In the genomic region with DNA sequence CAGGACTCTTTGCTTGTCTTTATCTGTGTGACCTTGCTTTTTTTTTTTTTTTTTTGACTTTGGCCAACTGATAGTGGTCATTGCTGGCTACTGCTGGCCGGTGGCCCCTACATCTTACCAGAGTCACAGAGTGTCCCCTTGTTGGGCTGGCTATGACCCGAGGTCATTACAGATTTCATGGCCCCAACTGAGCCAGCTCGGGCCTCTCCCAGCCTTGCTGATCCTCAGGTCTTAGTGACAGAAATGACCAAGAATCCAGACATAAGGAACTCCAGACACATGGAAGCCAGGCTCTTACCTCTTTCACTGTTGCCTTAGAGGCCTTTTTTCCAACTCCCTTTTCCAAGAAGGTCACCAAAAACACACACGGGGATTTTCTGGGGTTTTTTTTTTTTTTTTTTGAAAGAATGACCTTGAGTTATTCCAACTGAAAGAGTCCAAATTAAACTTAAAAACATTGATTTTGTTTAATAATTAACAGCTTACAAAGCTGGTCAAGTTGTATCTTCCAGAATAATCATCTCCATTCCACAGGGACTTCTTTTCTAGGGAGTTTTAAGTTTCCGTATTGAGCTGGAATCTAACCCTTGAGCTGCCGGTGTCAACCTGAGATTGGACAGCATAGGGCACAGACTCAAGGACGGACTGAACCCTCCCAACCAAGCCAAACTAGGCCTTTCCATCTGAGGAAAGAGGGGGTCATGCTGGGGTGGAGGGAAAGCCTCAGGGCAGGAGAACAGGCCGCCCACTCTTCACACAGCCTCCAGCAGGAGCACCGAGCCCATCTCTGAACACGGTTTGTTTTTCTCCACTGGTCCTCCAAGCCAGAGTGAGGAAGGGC, we compare ENCODE assay signal across 29 cellular contexts. TPM values are rescaled to one million over a fixed set of nuclear protein-coding genes. Genes with fewer than 3 reads are reported as not detected.
DNase-seq lines count a peak whose midpoint lies in the region; ATAC-seq, FAIRE-seq and TF ChIP-seq lines count a peak whose summit lies in the region.
"Had no signal": no experiment of that assay in that cellular context is flagged by ENCODE, and none has a peak within 500 bp of the region (broad histone marks: within the 10 kb centered on the region; RNA-seq: fewer than 3 reads in every experiment).

No MANE protein-coding gene starts in this region.

- 0 out of 2 replicates have a peak, but pooled peaks cover 3% of the 10 kb centered on the region for H4K20me1 ChIP-seq in GM12878 (ENCODE audit: control insufficient read depth, insufficient read depth)
- no peaks in the 10 kb centered on the region for H4K20me1 ChIP-seq in GM23248 (ENCODE audit: insufficient read depth)
- no peaks in the 10 kb centered on the region for H4K20me1 ChIP-seq in H9 (ENCODE audit: control insufficient read depth, insufficient read depth, insufficient read length)

- H3F3A ChIP-seq in GM23248 (ENCODE audit: insufficient read depth), result no peaks in the 10 kb centered on the region

- no peak overlapping the region for H3T11ph ChIP-seq in H9 (ENCODE audit: low read length)

- no peak for DNase-seq in activated naive CD8-positive, alpha-beta T cell treated with anti-CD3 and anti-CD28 coated beads, Interleukin-2, amount 50 U/mL, for 24 hours
- DNase-seq in activated naive CD8-positive, alpha-beta T cell treated with anti-CD3 and anti-CD28 coated beads for 36 hours, result no peak
- DNase-seq in GM12878 (ENCODE audit: low read depth, low spot score) (no peak), mesenchymal stem cell (no peak), GM23248 (no peak), H9 (no peak)
- no peak for DNase-seq in stimulated activated naive B cell treated with anti-CD40 and anti-IgM and Interleukin-4, amounts not matched to agents 10 μg/mL and 1 μg/mL and 100 μg/mL, for 72 hours
- DNase-seq in NK-92 treated with Interleukin-12 subunit alpha and Interleukin-12 subunit beta, amount 100 ng/mL, for 24 hours (lab: John Stamatoyannopoulos, UW), result no peak
- DNase-seq: activated CD4-positive, alpha-beta T cell treated with anti-CD3 and anti-CD28 coated beads, Interleukin-2, amount 10 ng/mL, durations not matched to agents 24 days and 14 days; activated gamma-delta T cell treated with Interleukin-2 at 50 U/mL for 16 hours; activated T-cell treated with anti-CD3 and anti-CD28 coated beads, Interleukin-2, amount 50 U/mL, for 4 hours; central memory CD4-positive, alpha-beta T cell; cortex of kidney; effector memory CD4-positive, alpha-beta T cell; HCEC 1CT; IMR-90; islet precursor cell; NCI-H1092; NCI-H1694 treated with DMSO at 0.1 percent for 48 hours; NCI-H446 treated with DMSO at 0.1 percent for 48 hours; NCI-H774; SJCRH30; stimulated activated CD4-positive, alpha-beta T cell treated with anti-CD3 and anti-CD28 coated beads, Interleukin-1b, Interleukin-23, amount 100 ng/mL, for 48 hours; tibial artery had no signal

- no peak for TF ChIP-seq EP300 in GM12878 (IDR thresholded peaks at IDR 0.05; ENCODE audit: borderline replicate concordance in 1 of 2, control insufficient read depth in 1 of 2, low read depth in 2 of 2, low read length in 2 of 2)

- no peak overlapping the region for H2AFZ ChIP-seq in GM12878 (ENCODE audit: control insufficient read depth, low read depth, low read length)
- H2AFZ ChIP-seq in mesenchymal stem cell (ENCODE audit: low read depth, low read length), result no peak overlapping the region
- no peak overlapping the region for H2AFZ ChIP-seq in GM23248
- no peak overlapping the region for H2AFZ ChIP-seq in H9 (ENCODE audit: low read length)
- H2AFZ ChIP-seq: parathyroid adenoma had no signal

- no peak for TF ChIP-seq CTCF in GM12878 (IDR thresholded peaks at IDR 0.05 in 2 of 3, conservative IDR thresholded peaks at IDR 0.05 in 1 of 3; ENCODE audit: control insufficient read depth in 2 of 3, extremely low read depth in 1 of 3, insufficient read depth in 1 of 3, low read depth in 3 of 3, low read length in 3 of 3)
- no peak for TF ChIP-seq CTCF in H9 (conservative IDR thresholded peaks at IDR 0.05)

- H2BK20ac ChIP-seq in H9 (ENCODE audit: low read depth, low read length, poor library complexity, severe bottlenecking), result no peak overlapping the region

- H3K4me1 ChIP-seq in GM12878 (ENCODE audit: control insufficient read depth, insufficient read depth, low read length), result peaks cover 72% of the 10 kb centered on the region
- H3K4me1 ChIP-seq in mesenchymal stem cell (ENCODE audit: control insufficient read depth, insufficient read depth, low read depth, low read length), result peaks cover 15% of the 10 kb centered on the region
- H3K4me1 ChIP-seq in GM23248 (ENCODE audit: insufficient read depth), result no peaks in the 10 kb centered on the region
- no peaks in the 10 kb centered on the region for H3K4me1 ChIP-seq in H9 (ENCODE audit: insufficient read depth, low read length)
- H3K4me1 ChIP-seq: right atrium auricular region, tibial artery, vagina had no signal

- no peaks in the 10 kb centered on the region for H3K36me3 Mint-ChIP-seq in activated naive CD8-positive, alpha-beta T cell treated with anti-CD3 and anti-CD28 coated beads, Interleukin-2, amount 50 U/mL, for 24 hours (ENCODE audit: low read depth)
- no peaks in the 10 kb centered on the region for H3K36me3 Mint-ChIP-seq in activated naive CD8-positive, alpha-beta T cell treated with anti-CD3 and anti-CD28 coated beads for 36 hours
- H3K36me3 Mint-ChIP-seq in stimulated activated naive B cell treated with anti-CD40 and anti-IgM and Interleukin-4, amounts not matched to agents 10 μg/mL and 1 μg/mL and 100 μg/mL, for 72 hours, result peaks cover 43 to 56% of the 10 kb centered on the region in 2 donors
- H3K36me3 Mint-ChIP-seq in H9 (ENCODE audit: insufficient read depth in 1 of 3, low read depth in 3 of 3), result no peaks in the 10 kb centered on the region

- H3K36me3 ChIP-seq in GM12878 (ENCODE audit: control insufficient read depth in 2 of 2, insufficient read depth in 2 of 2, low read length in 1 of 2) (peaks cover 5 to 28% of the 10 kb centered on the region in 2 experiments), mesenchymal stem cell (ENCODE audit: control insufficient read depth in 1 of 2, insufficient read depth in 2 of 2, low read depth in 1 of 2, low read length in 2 of 2) (no peaks in the 10 kb centered on the region), GM23248 (ENCODE audit: low read depth) (no peaks in the 10 kb centered on the region)
- H3K36me3 ChIP-seq: right atrium auricular region, SJCRH30, tibial artery, vagina had no signal

- no peak overlapping the region for H2BK15ac ChIP-seq in mesenchymal stem cell (ENCODE audit: low read depth, poor library complexity, severe bottlenecking)
- no peak overlapping the region for H2BK15ac ChIP-seq in H9 (ENCODE audit: low read depth, low read length)

- no peak overlapping the region for H3K4me3 ChIP-seq in GM12878
- no peak overlapping the region for H3K4me3 ChIP-seq in mesenchymal stem cell (ENCODE audit: insufficient read depth in 1 of 2, low read depth in 1 of 2, low read length in 2 of 2)
- H3K4me3 ChIP-seq in GM23248, result no peak overlapping the region
- H3K4me3 ChIP-seq: right atrium auricular region, SJCRH30, smooth muscle cell, tibial artery, vagina had no signal

- POLR2A ChIA-PET in GM12878 (lab: Charles Lee), result interaction anchor here (1.3 kb wide), 1 partner anchor 9 kb away, joined by 4 read pairs; no protein-coding TSS in a partner anchor

- H3K14ac ChIP-seq in mesenchymal stem cell (ENCODE audit: low read length in 2 of 2) (no peak overlapping the region), H9 (ENCODE audit: insufficient read depth, low read length) (no peak overlapping the region; the same call in 1 of the 2 replicates)

- no peaks in the 10 kb centered on the region for H3K27me3 ChIP-seq in GM12878 (replicated peaks in 1 of 2; ENCODE audit: control insufficient read depth in 2 of 2, insufficient read depth in 2 of 2, low read length in 1 of 2)
- peaks cover 0 to 6% of the 10 kb centered on the region in 2 experiments for H3K27me3 ChIP-seq in mesenchymal stem cell (ENCODE audit: control insufficient read depth in 1 of 2, insufficient read depth in 1 of 2, low read length in 2 of 2)
- no peaks in the 10 kb centered on the region for H3K27me3 ChIP-seq in GM23248 (replicated peaks; ENCODE audit: insufficient read depth)
- H3K27me3 ChIP-seq in H9 (ENCODE audit: insufficient read depth, low read length), result no peaks in the 10 kb centered on the region
- H3K27me3 ChIP-seq: right atrium auricular region, SJCRH30, vagina had no signal

- H3K9me3 ChIP-seq in GM12878 (replicated peaks; ENCODE audit: control insufficient read depth, insufficient read depth, low read length) (peaks cover 3% of the 10 kb centered on the region; the same call in 2 of the 3 replicates), mesenchymal stem cell (ENCODE audit: control insufficient read depth, low read length) (no peaks in the 10 kb centered on the region), GM23248 (ENCODE audit: low read depth) (no peaks in the 10 kb centered on the region), H9 (ENCODE audit: control insufficient read depth, low read depth, low read length) (no peaks in the 10 kb centered on the region)
- H3K9me3 ChIP-seq: right atrium auricular region, SJCRH30, tibial artery, vagina had no signal

- H2AK5ac ChIP-seq in mesenchymal stem cell (ENCODE audit: low read length, severe bottlenecking) (peak overlapping the region; percentile 5), H9 (ENCODE audit: insufficient read length, low read length) (no peak overlapping the region)

- no peaks in the 10 kb centered on the region for H3K9me2 ChIP-seq in GM23248 (ENCODE audit: insufficient read depth)

- no peak overlapping the region for H4K8ac ChIP-seq in mesenchymal stem cell (ENCODE audit: low read length)
- no peak overlapping the region for H4K8ac ChIP-seq in H9 (replicated peaks; ENCODE audit: insufficient read length, low read depth, low read length)

- H3K4me3 Mint-ChIP-seq in activated naive CD8-positive, alpha-beta T cell treated with anti-CD3 and anti-CD28 coated beads, Interleukin-2, amount 50 U/mL, for 24 hours, result no peak overlapping the region
- H3K4me3 Mint-ChIP-seq in activated naive CD8-positive, alpha-beta T cell treated with anti-CD3 and anti-CD28 coated beads for 36 hours, result no peak overlapping the region
- peak overlapping the region; percentile 53 to 61 for H3K4me3 Mint-ChIP-seq in stimulated activated naive B cell treated with anti-CD40 and anti-IgM and Interleukin-4, amounts not matched to agents 10 μg/mL and 1 μg/mL and 100 μg/mL, for 72 hours
- H3K4me3 Mint-ChIP-seq in H9, result no peak overlapping the region
- H3K4me3 Mint-ChIP-seq: activated CD4-positive, alpha-beta T cell treated with anti-CD3 and anti-CD28 coated beads, Interleukin-2, amount 10 ng/mL, durations not matched to agents 24 days and 14 days; activated T-cell treated with anti-CD3 and anti-CD28 coated beads, Interleukin-2, amount 50 U/mL, for 4 hours had no signal

- CTCF ChIA-PET in GM12878 (lab: Yijun Ruan, JAX), result interaction anchor here (0.7 kb wide), 2 partner anchors 30 to 86 kb away, joined by 3 read pairs; no protein-coding TSS in a partner anchor

- H3K9ac ChIP-seq in GM12878 (ENCODE audit: control insufficient read depth, insufficient read depth, low read length) (no peak overlapping the region), mesenchymal stem cell (ENCODE audit: low read length) (no peak overlapping the region), GM23248 (no peak overlapping the region), H9 (ENCODE audit: extremely low read depth, insufficient read length, low read length) (no peak overlapping the region)
- H3K9ac ChIP-seq: parathyroid adenoma had no signal

- no peak for FAIRE-seq in GM12878 (lab: Jason Lieb, UNC)

- no peaks in the 10 kb centered on the region for H3K79me1 ChIP-seq in mesenchymal stem cell (replicated peaks; ENCODE audit: low read length, poor library complexity, severe bottlenecking)
- no peaks in the 10 kb centered on the region for H3K79me1 ChIP-seq in H9 (ENCODE audit: insufficient read depth, low read depth, low read length, poor library complexity, severe bottlenecking)

- SMC1A ChIA-PET in GM12878 (lab: Charles Lee; ENCODE audit: uncharacterized antibody, unreplicated experiment), result interaction anchor here (0.6 to 4.1 kb wide), 7 partner anchors 14 to 38 kb away, joined by 3 to 26 read pairs (median 3); no protein-coding TSS in a partner anchor

- TF ChIP-seq POLR2A in GM12878 (IDR thresholded peaks at IDR 0.05; ENCODE audit: low read depth, low read length), result no peak

- peaks cover 51% of the 10 kb centered on the region for H3K4me1 Mint-ChIP-seq in activated naive CD8-positive, alpha-beta T cell treated with anti-CD3 and anti-CD28 coated beads, Interleukin-2, amount 50 U/mL, for 24 hours
- H3K4me1 Mint-ChIP-seq in activated naive CD8-positive, alpha-beta T cell treated with anti-CD3 and anti-CD28 coated beads for 36 hours, result peaks cover 11% of the 10 kb centered on the region
- peaks cover 65 to 93% of the 10 kb centered on the region in 2 donors for H3K4me1 Mint-ChIP-seq in stimulated activated naive B cell treated with anti-CD40 and anti-IgM and Interleukin-4, amounts not matched to agents 10 μg/mL and 1 μg/mL and 100 μg/mL, for 72 hours
- H3K4me1 Mint-ChIP-seq in H9, result peaks cover 2 to 8% of the 10 kb centered on the region in 2 experiments; a peak in 2 of 4 replicates

- H2BK120ac ChIP-seq in mesenchymal stem cell (ENCODE audit: low read depth, low read length) (no peak overlapping the region), H9 (ENCODE audit: low read depth, low read length, poor library complexity, severe bottlenecking) (no peak overlapping the region)

- in situ Hi-C loops in GM12878 (cut with MboI) (no loop called here), GM23248 (cut with MboI) (no loop called here)

- H3K79me2 ChIP-seq in GM12878 (ENCODE audit: control insufficient read depth, insufficient read depth, low read length) (peaks cover 88% of the 10 kb centered on the region), GM23248 (ENCODE audit: insufficient read depth) (no peaks in the 10 kb centered on the region), H9 (ENCODE audit: insufficient read depth, low read length) (no peaks in the 10 kb centered on the region)
- H3K79me2 ChIP-seq: parathyroid adenoma had no signal

- no peak overlapping the region for H4K91ac ChIP-seq in mesenchymal stem cell (ENCODE audit: low read length)
- no peak overlapping the region for H4K91ac ChIP-seq in H9 (ENCODE audit: insufficient read length, low read depth, low read length)

- H3K27me3 Mint-ChIP-seq in activated naive CD8-positive, alpha-beta T cell treated with anti-CD3 and anti-CD28 coated beads, Interleukin-2, amount 50 U/mL, for 24 hours, result no peaks in the 10 kb centered on the region
- peaks cover 3% of the 10 kb centered on the region for H3K27me3 Mint-ChIP-seq in activated naive CD8-positive, alpha-beta T cell treated with anti-CD3 and anti-CD28 coated beads for 36 hours
- H3K27me3 Mint-ChIP-seq in stimulated activated naive B cell treated with anti-CD40 and anti-IgM and Interleukin-4, amounts not matched to agents 10 μg/mL and 1 μg/mL and 100 μg/mL, for 72 hours, result no peaks in the 10 kb centered on the region
- no peaks in the 10 kb centered on the region for H3K27me3 Mint-ChIP-seq in H9 (ENCODE audit: low read depth)
- H3K27me3 Mint-ChIP-seq: activated CD4-positive, alpha-beta T cell treated with anti-CD3 and anti-CD28 coated beads, Interleukin-2, amount 10 ng/mL, durations not matched to agents 24 days and 14 days had no signal

- no peak overlapping the region for H3K56ac ChIP-seq in H9 (ENCODE audit: insufficient read length, low read depth, low read length)

- H3K27ac ChIP-seq in GM12878 (ENCODE audit: control insufficient read depth, insufficient read depth) (peak overlapping the region; percentile 36; the same call in 1 of the 2 replicates), mesenchymal stem cell (ENCODE audit: low read length, poor library complexity, severe bottlenecking) (no peak overlapping the region), GM23248 (no peak overlapping the region), H9 (ENCODE audit: insufficient read length, low read depth, low read length) (no peak overlapping the region)
- H3K27ac ChIP-seq: parathyroid adenoma, right atrium auricular region, SJCRH30, tibial artery, vagina had no signal

- BruUV-seq in GM12878 (replicated peaks; lab: Mats Ljungman, UMichigan), result no TSS peak

- H3K9me3 Mint-ChIP-seq in activated naive CD8-positive, alpha-beta T cell treated with anti-CD3 and anti-CD28 coated beads, Interleukin-2, amount 50 U/mL, for 24 hours, result no peaks in the 10 kb centered on the region
- peaks cover 3% of the 10 kb centered on the region for H3K9me3 Mint-ChIP-seq in activated naive CD8-positive, alpha-beta T cell treated with anti-CD3 and anti-CD28 coated beads for 36 hours
- H3K9me3 Mint-ChIP-seq in stimulated activated naive B cell treated with anti-CD40 and anti-IgM and Interleukin-4, amounts not matched to agents 10 μg/mL and 1 μg/mL and 100 μg/mL, for 72 hours, result peaks cover 5 to 7% of the 10 kb centered on the region in 2 donors
- no peaks in the 10 kb centered on the region for H3K9me3 Mint-ChIP-seq in H9

- ATAC-seq in activated naive CD8-positive, alpha-beta T cell treated with anti-CD3 and anti-CD28 coated beads, Interleukin-2, amount 50 U/mL, for 24 hours, result no peak
- no peak for ATAC-seq in GM12878
- ATAC-seq in stimulated activated naive B cell treated with anti-CD40 and anti-IgM and Interleukin-4, amounts not matched to agents 10 μg/mL and 1 μg/mL and 100 μg/mL, for 72 hours (replicated peaks), result no peak
- ATAC-seq: activated T-cell treated with anti-CD3 and anti-CD28 coated beads, Interleukin-2, amount 50 U/mL, for 4 hours had no signal

- H3K4me2 ChIP-seq in GM12878 (ENCODE audit: control insufficient read depth, insufficient read depth) (0 out of 2 replicates have a peak overlapping the region, but pooled peaks have one; percentile 19), mesenchymal stem cell (ENCODE audit: low read length, poor library complexity, severe bottlenecking) (no peak overlapping the region), GM23248 (ENCODE audit: unreplicated experiment) (no peak overlapping the region), H9 (ENCODE audit: insufficient read depth, insufficient read length, low read length) (no peak overlapping the region)
- H3K4me2 ChIP-seq: smooth muscle cell had no signal

- no peak overlapping the region for H3K18ac ChIP-seq in mesenchymal stem cell (ENCODE audit: low read depth in 1 of 2, low read length in 2 of 2)
- H3K18ac ChIP-seq in H9 (ENCODE audit: insufficient read length, low read depth, low read length), result no peak overlapping the region

- H2BK5ac ChIP-seq in mesenchymal stem cell (ENCODE audit: low read depth, low read length, poor library complexity, severe bottlenecking) (no peak overlapping the region), H9 (ENCODE audit: insufficient read length, low read length) (no peak overlapping the region)

- no peaks in the 10 kb centered on the region for H3K23me2 ChIP-seq in H9 (ENCODE audit: insufficient read length, low read depth, low read length, poor library complexity, severe bottlenecking)

- intact Hi-C loops in GM12878 (cut with micrococcal nuclease; ENCODE audit: unreplicated experiment), result no loop called here

- 67% methylated on average over 10 of the region's 10 CpGs for WGBS in GM12878 (ENCODE audit: insufficient coverage, insufficient replicate concordance, low lambda C conversion rate, missing lambda C conversion rate)
- WGBS in mesenchymal stem cell, result 81% methylated on average over 8 of the region's 10 CpGs
- 44 to 51% methylated on average over 10 of the region's 10 CpGs for WGBS in GM23248 (ENCODE audit: low coverage in 1 of 2, low lambda C conversion rate in 2 of 2, missing lambda C conversion rate in 2 of 2), 2 experiments
- no CpG with 5 or more reads among the region's 10 CpGs for WGBS in H9 (ENCODE audit: extremely low coverage, insufficient read length, low lambda C conversion rate)

- no peak for TF ChIP-seq RAD21 in GM12878 (IDR thresholded peaks at IDR 0.05; ENCODE audit: insufficient read depth, low read depth, low read length)

- H2BK12ac ChIP-seq in mesenchymal stem cell (ENCODE audit: low read length in 2 of 2) (no peak overlapping the region), H9 (ENCODE audit: insufficient read length, low read depth, low read length) (no peak overlapping the region)

- H3K27ac Mint-ChIP-seq in activated naive CD8-positive, alpha-beta T cell treated with anti-CD3 and anti-CD28 coated beads, Interleukin-2, amount 50 U/mL, for 24 hours, result peak overlapping the region; percentile 29
- no peak overlapping the region for H3K27ac Mint-ChIP-seq in activated naive CD8-positive, alpha-beta T cell treated with anti-CD3 and anti-CD28 coated beads for 36 hours
- H3K27ac Mint-ChIP-seq in stimulated activated naive B cell treated with anti-CD40 and anti-IgM and Interleukin-4, amounts not matched to agents 10 μg/mL and 1 μg/mL and 100 μg/mL, for 72 hours, result peak overlapping the region; percentile 92
- no peak overlapping the region for H3K27ac Mint-ChIP-seq in H9
- H3K27ac Mint-ChIP-seq: activated CD4-positive, alpha-beta T cell treated with anti-CD3 and anti-CD28 coated beads, Interleukin-2, amount 10 ng/mL, durations not matched to agents 24 days and 14 days had no signal

- H3K23ac ChIP-seq in mesenchymal stem cell (ENCODE audit: low read length in 2 of 2) (no peak overlapping the region), H9 (ENCODE audit: insufficient read length, low read depth, low read length) (no peak overlapping the region)

- no peak overlapping the region for H4K5ac ChIP-seq in H9 (ENCODE audit: insufficient read length, low read depth, low read length)

- RAD21 ChIA-PET in GM12878 (lab: Charles Lee; ENCODE audit: unreplicated experiment), result interaction anchor here (1.5 kb wide), 1 partner anchor 14 kb away, joined by 3 read pairs; no protein-coding TSS in a partner anchor

- no peak overlapping the region for H3K4ac ChIP-seq in mesenchymal stem cell (ENCODE audit: low read depth in 1 of 2, low read length in 2 of 2)
- no peak overlapping the region for H3K4ac ChIP-seq in H9 (ENCODE audit: low read depth, low read length)

RNA-seq across cellular contexts. Expression of gene PIK3AP1, which starts 43.8 kb away (rescaled TPM):
- 1 to 10 TPM; 4.5 to 5.1 TPM for total RNA-seq in activated naive CD8-positive, alpha-beta T cell treated with anti-CD3 and anti-CD28 coated beads for 36 hours
- 528 and 572 TPM in 2 replicates for total RNA-seq in GM12878 (2013; cell fraction: nucleolus; rRNA removed)
- total RNA-seq in GM12878 (2014; rRNA removed) (151 and 167 TPM in 2 replicates), GM12878 (2014; rRNA removed; fragmentation: Illumina TruSeq; extraction: Trizol) (143 and 148 TPM in 2 replicates), GM12878 (2021) (137 and 142 TPM in 2 replicates), H9 (2021) (1.5 and 1.7 TPM in 2 replicates)
- 51.5 TPM for polyA plus RNA-seq in GM12878 (2011; ENCODE audit: low read depth)
- polyA plus RNA-seq in GM12878 (2011; rRNA removed) (281 and 306 TPM in 2 replicates), GM12878 (2014; fragmentation: Illumina TruSeq; extraction: Trizol) (107 and 128 TPM in 2 replicates), GM12878 (2014; fragmentation: Nextera tagmentation; extraction: Ambion mirVana) (10 to 100 TPM; 26.2 to 37.0 TPM), GM12878 (2014; rRNA removed) (108 and 110 TPM in 2 replicates), GM12878 (2016; fragmentation: Nextera tagmentation; extraction: Ambion mirVana) (10 to 100 TPM; 92.4 to 93.7 TPM), GM23248 (2016; fragmentation: Nextera tagmentation; extraction: Ambion mirVana) (0.11 TPM in 1 of 2 replicates, not detected in the other)
- polyA plus RNA-seq in GM12878 (2011; cell fraction: cytosol; rRNA removed), result 333 and 336 TPM in 2 replicates
- polyA plus RNA-seq in GM12878 (2011; cell fraction: nucleus; rRNA removed), result 200 and 264 TPM in 2 replicates
- polyA plus RNA-seq in GM12878 (2012), result 66.8 and 75.2 TPM in 2 replicates
- 802 and 813 TPM in 2 replicates for polyA minus RNA-seq in GM12878 (2011; rRNA and poly(A)+ RNA removed)
- 162 and 192 TPM in 2 replicates for polyA minus RNA-seq in GM12878 (2011; cell fraction: cytosol; rRNA and poly(A)+ RNA removed)
- polyA minus RNA-seq in GM12878 (2011; cell fraction: nucleus; rRNA and poly(A)+ RNA removed), result 171 and 266 TPM in 2 replicates
- polyA plus RNA-seq in mesenchymal stem cell (2013, experiment 1 of 2), result not detected
- 0.03 TPM for polyA plus RNA-seq in mesenchymal stem cell (2013, experiment 2 of 2)
- not detected in 2 replicates for total RNA-seq in GM23248 (2014; rRNA removed; shearing (Covaris generic))
- total RNA-seq: RPMI7951 had no signal
- polyA plus RNA-seq: smooth muscle cell had no signal

Comparison
In these comparisons a context has a peak if more than half of its experiments do, and no peak if none do; other contexts are left out.
1. H3K27ac Mint-ChIP-seq: peak in activated naive CD8-positive, alpha-beta T cell treated with anti-CD3 and anti-CD28 coated beads, Interleukin-2, amount 50 U/mL, for 24 hours (single experiment) and stimulated activated naive B cell treated with anti-CD40 and anti-IgM and Interleukin-4, amounts not matched to agents 10 μg/mL and 1 μg/mL and 100 μg/mL, for 72 hours (single experiment); none in activated naive CD8-positive, alpha-beta T cell treated with anti-CD3 and anti-CD28 coated beads for 36 hours (single experiment) and H9 (0 of 3).
2. H3K4me3 Mint-ChIP-seq: peak in stimulated activated naive B cell treated with anti-CD40 and anti-IgM and Interleukin-4, amounts not matched to agents 10 μg/mL and 1 μg/mL and 100 μg/mL, for 72 hours (2 of 2); none in activated naive CD8-positive, alpha-beta T cell treated with anti-CD3 and anti-CD28 coated beads, Interleukin-2, amount 50 U/mL, for 24 hours (single experiment), activated naive CD8-positive, alpha-beta T cell treated with anti-CD3 and anti-CD28 coated beads for 36 hours (single experiment) and H9 (0 of 2).
3. RNA of gene PIK3AP1, which starts 43.8 kb away (total RNA-seq): 137 to 572 TPM in GM12878; 4.5 to 5.1 TPM in activated naive CD8-positive, alpha-beta T cell treated with anti-CD3 and anti-CD28 coated beads for 36 hours, 1.5 to 1.7 TPM in H9 and not detected in GM23248; every median in the first group is over 10 times any median in the second.